9 cellular contexts compared by ENCODE assay signal in the genomic region with DNA sequence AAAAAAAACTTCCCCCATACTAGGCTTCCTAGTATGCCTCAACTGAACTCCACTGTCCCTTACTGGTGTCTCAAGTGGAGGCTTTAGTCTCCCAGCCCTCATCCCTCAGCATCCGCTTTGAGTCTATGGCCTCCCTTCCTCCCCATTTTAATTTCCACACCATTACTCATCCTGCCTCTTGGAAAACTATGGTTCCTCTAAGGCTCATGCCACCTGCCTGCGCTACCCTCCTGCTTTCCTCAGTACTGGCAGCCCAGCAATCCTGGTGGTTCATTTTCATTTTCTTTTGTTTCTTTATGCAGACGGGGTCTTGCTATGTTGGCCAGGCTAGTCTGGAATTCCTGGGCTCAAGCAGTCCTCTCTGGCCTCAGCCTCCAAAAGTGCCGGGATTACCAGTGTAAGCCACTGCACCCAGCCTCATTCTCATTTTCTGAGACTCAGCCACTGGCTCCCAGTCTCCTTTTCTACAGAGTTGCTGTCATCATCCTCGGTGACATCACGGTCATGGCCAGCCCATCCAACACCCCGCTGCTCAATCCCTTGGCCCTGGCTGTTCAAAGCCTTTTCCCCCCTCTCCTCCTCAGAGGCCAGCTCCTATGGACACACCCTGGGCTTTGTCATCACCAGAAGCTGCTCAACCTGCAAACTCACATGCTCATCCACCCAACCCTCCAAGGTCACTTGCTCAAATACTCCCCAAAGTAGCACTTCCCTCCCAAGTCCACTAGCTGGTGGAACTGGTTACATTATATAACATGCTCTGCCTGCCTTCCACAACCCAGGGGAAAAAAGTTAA. TPM values are rescaled to one million over a fixed set of nuclear protein-coding genes. Genes with fewer than 3 reads are reported as not detected.
DNase-seq lines count a peak whose midpoint lies in the region; ATAC-seq and TF ChIP-seq lines count a peak whose summit lies in the region.
"Had no signal": no experiment of that assay in that cellular context is flagged by ENCODE, and none has a peak within 500 bp of the region (broad histone marks: within the 10 kb centered on the region; RNA-seq: fewer than 3 reads in every experiment).

No MANE protein-coding gene starts in this region.

- H3K36me3 Mint-ChIP-seq in T-helper 17 cell (ENCODE audit: low read depth): peaks cover 4% of the 10 kb centered on the region

- H3K4me3 Mint-ChIP-seq in T-helper 17 cell: peak overlapping the region; percentile 99

- H3K4me1 Mint-ChIP-seq in T-helper 17 cell: peaks cover 75% of the 10 kb centered on the region

- H3K27me3 ChIP-seq in esophagus muscularis mucosa: no peaks in the 10 kb centered on the region

- H3K4me1 ChIP-seq in esophagus muscularis mucosa: peaks cover 50 to 77% (median 65%) of the 10 kb centered on the region in 4 donors

- 91% methylated on average over 7 of the region's 7 CpGs for WGBS in esophagus muscularis mucosa

- no peak overlapping the region for H3K4me3 ChIP-seq in esophagus muscularis mucosa
- no peak overlapping the region for H3K4me3 ChIP-seq in skin epidermis

- H3K36me3 ChIP-seq in esophagus muscularis mucosa: peaks cover 0 to 3% (median 0%) of the 10 kb centered on the region in 4 donors

- no peak for ATAC-seq in T-helper 17 cell
- no peak for ATAC-seq in HG03025 (IDR thresholded peaks at IDR 0.05; ENCODE audit: low FRiP score, unreplicated experiment)
- ATAC-seq in GM19351 (IDR thresholded peaks at IDR 0.05; ENCODE audit: unreplicated experiment): no peak

- no peaks in the 10 kb centered on the region for H3K27me3 Mint-ChIP-seq in T-helper 17 cell

- TF ChIP-seq CTCF in GM12872 (IDR thresholded peaks at IDR 0.05; ENCODE audit: insufficient read depth, low read depth, low read length): 0 out of 3 replicates have a peak, but pooled peaks have one; percentile 11
- TF ChIP-seq CTCF in esophagus muscularis mucosa (IDR thresholded peaks at IDR 0.05): no peak

- DNase-seq in T-helper 17 cell (no peak), esophagus muscularis mucosa (ENCODE audit: extremely low spot score) (no peak), nucleus accumbens (lab: John Stamatoyannopoulos, UW) (no peak), NCI-H526 (lab: John Stamatoyannopoulos, UW) (no peak)
- DNase-seq: NCI-H1092 treated with DMSO at 0.1 percent for 48 hours had no signal

- H3K27ac ChIP-seq in esophagus muscularis mucosa (replicated peaks in 1 of 4) (peak overlapping the region; percentile 94 to 97 (median 96)), skin epidermis (peak overlapping the region in 20 of 21 experiments; percentile 95 to 100 (median 98))

- peak overlapping the region; percentile 100 for H3K27ac Mint-ChIP-seq in T-helper 17 cell

- TF ChIP-seq POLR2A in esophagus muscularis mucosa (IDR thresholded peaks at IDR 0.05; ENCODE audit: low read depth): no peak

- intact Hi-C loops in esophagus muscularis mucosa (cut with DNase I): loop anchor here (5.0 kb wide), 1 partner anchor 78 kb away; no protein-coding TSS in a partner anchor

- no peak for TF ChIP-seq EP300 in esophagus muscularis mucosa (IDR thresholded peaks at IDR 0.05)

- H3K9me3 ChIP-seq in T-helper 17 cell (ENCODE audit: control insufficient read depth, low read length, poor library complexity, severe bottlenecking): no peaks in the 10 kb centered on the region
- H3K9me3 ChIP-seq in esophagus muscularis mucosa: no peaks in the 10 kb centered on the region

RNA-seq across cellular contexts. Expression of a gene that starts 2.3 kb away (rescaled TPM):
- total RNA-seq in T-helper 17 cell: 10 to 100 TPM; 19.0 to 19.9 TPM
- total RNA-seq in esophagus muscularis mucosa: 10 to 100 TPM; 15.9 to 26.2 (median 20.0) TPM

RNA-seq across cellular contexts. Expression of a gene that starts 17.1 kb away (rescaled TPM):
- total RNA-seq in T-helper 17 cell (100 to 1,000 TPM; 634 to 767 TPM), esophagus muscularis mucosa (100 to 1,000 TPM; 192 to 309 (median 238) TPM)

RNA-seq across cellular contexts. Expression of a gene that starts 22.8 kb away (rescaled TPM):
- total RNA-seq in T-helper 17 cell (10 to 100 TPM; 34.7 to 45.1 TPM), esophagus muscularis mucosa (10 to 100 TPM; 20.2 to 35.3 (median 27.7) TPM)

RNA-seq across cellular contexts. Expression of a gene that starts 31.7 kb away (rescaled TPM):
- total RNA-seq in T-helper 17 cell (100 to 1,000 TPM in 1 of 2 donors, 10 to 100 TPM in 1; 99.5 to 105 TPM), esophagus muscularis mucosa (100 to 1,000 TPM in 1 of 4 donors, 10 to 100 TPM in 3; 60.6 to 101 (median 93.4) TPM)

RNA-seq across cellular contexts. Expression of a gene that starts 35.7 kb away (rescaled TPM):
- total RNA-seq in T-helper 17 cell: 1 to 10 TPM; 9.3 to 9.4 TPM
- 10 to 100 TPM; 11.6 to 21.5 (median 18.8) TPM for total RNA-seq in esophagus muscularis mucosa
